ENCODE assay signal across 18 cellular contexts in the genomic region with DNA sequence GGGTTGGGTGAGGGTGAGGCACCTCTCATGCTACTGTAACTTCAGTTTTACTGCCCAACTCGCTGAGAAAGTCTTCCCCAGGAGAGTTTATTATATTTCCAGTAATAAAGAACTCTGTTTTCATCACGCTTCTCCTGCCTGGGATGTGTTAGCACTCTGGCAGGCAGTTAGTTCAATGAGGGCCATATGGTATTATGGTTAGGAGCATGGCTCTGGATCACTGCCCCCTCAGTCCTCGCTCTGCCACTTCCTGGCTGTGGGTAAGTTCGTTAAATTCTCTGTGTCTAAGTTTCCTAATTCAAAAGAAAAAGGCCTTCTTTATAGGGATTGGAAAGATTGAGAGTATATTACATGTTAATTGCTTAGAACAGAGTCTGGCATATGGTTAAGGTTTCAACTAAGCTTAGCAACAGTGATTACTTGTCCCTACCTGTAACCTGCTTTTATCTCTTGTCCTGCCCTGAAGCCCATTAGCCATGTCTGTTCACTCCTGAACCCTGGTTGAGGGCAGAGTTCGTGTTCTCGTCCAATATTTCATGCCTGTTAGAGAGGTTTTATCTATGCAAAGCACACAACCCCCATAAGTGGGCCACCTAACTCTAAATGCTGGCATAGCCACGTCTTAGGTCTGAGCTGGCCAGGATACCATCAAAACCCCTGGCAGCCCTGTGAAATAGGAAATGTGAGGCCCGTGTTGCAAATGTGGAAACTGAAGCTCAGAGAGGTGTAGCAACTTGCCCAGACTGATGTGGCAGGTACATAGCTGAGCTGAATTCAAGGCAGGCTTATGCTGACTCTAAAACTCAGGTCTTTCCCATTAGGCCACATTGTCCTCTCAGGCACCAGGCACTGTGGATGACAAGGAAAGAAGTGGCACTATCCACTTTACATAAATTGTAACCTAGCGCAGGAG.
DNase-seq lines count a peak whose midpoint lies in the region; ATAC-seq and TF ChIP-seq lines count a peak whose summit lies in the region.
"Had no signal": no experiment of that assay in that cellular context is flagged by ENCODE, and none has a peak within 500 bp of the region (broad histone marks: within the 10 kb centered on the region; RNA-seq: fewer than 3 reads in every experiment).

No MANE protein-coding gene starts in this region.

- peaks cover 17 to 59% (median 42%) of the 10 kb centered on the region in 11 experiments; a peak in 21 of 22 replicates for H3K9me3 ChIP-seq in BLaER1 treated with 17β-estradiol and CSF1 and Interleukin-3, amounts not matched to agents 10 nM and 100 nM (replicated peaks in 1 of 11)
- H3K9me3 ChIP-seq in OCI-LY3 (ENCODE audit: insufficient read depth, low read length) = no peaks in the 10 kb centered on the region
- H3K9me3 ChIP-seq: prostate gland had no signal

- peak overlapping the region; percentile 15 to 99 (median 96); a peak in 20 of 22 replicates for H3K27ac ChIP-seq in BLaER1 treated with 17β-estradiol and CSF1 and Interleukin-3, amounts not matched to agents 10 nM and 100 nM
- H3K27ac ChIP-seq in HL-60 (replicated peaks) (peak overlapping the region; percentile 80), OCI-LY3 (ENCODE audit: low read length) (no peak overlapping the region)
- H3K27ac ChIP-seq: brain microvascular endothelial cell, dorsolateral prefrontal cortex, KMS-11, left ventricle myocardium inferior, prostate gland, VCaP had no signal

- H3K4me2 ChIP-seq in BLaER1 treated with 17β-estradiol and CSF1 and Interleukin-3, amounts not matched to agents 10 nM and 100 nM = peak overlapping the region; percentile 47 to 83 (median 63)
- no peak overlapping the region for H3K4me2 ChIP-seq in OCI-LY3 (ENCODE audit: low read length)
- H3K4me2 ChIP-seq: KMS-11 had no signal

- H3K27me3 ChIP-seq in BLaER1 treated with 17β-estradiol and CSF1 and Interleukin-3, amounts not matched to agents 10 nM and 100 nM = no peaks in the 10 kb centered on the region
- H3K27me3 ChIP-seq in HL-60 (ENCODE audit: insufficient read depth, poor library complexity, severe bottlenecking) = no peaks in the 10 kb centered on the region
- no peaks in the 10 kb centered on the region for H3K27me3 ChIP-seq in OCI-LY3 (ENCODE audit: low read depth, low read length)
- H3K27me3 ChIP-seq: brain microvascular endothelial cell, dorsolateral prefrontal cortex had no signal

- peak overlapping the region in 1 of 10 experiments; percentile 8; a peak in 1 of 20 replicates for H3K4me3 ChIP-seq in BLaER1 treated with 17β-estradiol and CSF1 and Interleukin-3, amounts not matched to agents 10 nM and 100 nM
- no peak overlapping the region for H3K4me3 ChIP-seq in HL-60 (replicated peaks; ENCODE audit: insufficient read depth, low read length)
- H3K4me3 ChIP-seq in OCI-LY3 (ENCODE audit: low read length) = no peak overlapping the region
- H3K4me3 ChIP-seq: dorsolateral prefrontal cortex, left ventricle myocardium inferior, prostate gland had no signal

- no peaks in the 10 kb centered on the region for H4K20me1 ChIP-seq in BLaER1 treated with 17β-estradiol and CSF1 and Interleukin-3, amounts not matched to agents 10 nM and 100 nM
- no peaks in the 10 kb centered on the region for H4K20me1 ChIP-seq in OCI-LY3 (ENCODE audit: insufficient read depth, low read length)

- peak; percentile 72 for ATAC-seq in memory B cell (ENCODE audit: low read depth)
- ATAC-seq in GM21447 (IDR thresholded peaks at IDR 0.05; ENCODE audit: unreplicated experiment) = no peak
- ATAC-seq in left cardiac atrium = no peak
- ATAC-seq: activated CD8-positive, alpha-beta memory T cell treated with anti-CD3 and anti-CD28 coated beads, Interleukin-2, amount 10 ng/mL, durations not matched to agents 7 days and 5 days had no signal

- peaks cover 0 to 11% (median 0%) of the 10 kb centered on the region in 11 experiments; a peak in 2 of 22 replicates for H3K36me3 ChIP-seq in BLaER1 treated with 17β-estradiol and CSF1 and Interleukin-3, amounts not matched to agents 10 nM and 100 nM
- no peaks in the 10 kb centered on the region for H3K36me3 ChIP-seq in OCI-LY3 (replicated peaks; ENCODE audit: low read depth, low read length)
- H3K36me3 ChIP-seq: brain microvascular endothelial cell, left ventricle myocardium inferior, prostate gland had no signal

- peaks cover 3% of the 10 kb centered on the region for H3K9me3 Mint-ChIP-seq in memory B cell

- DNase-seq in HL-60 (ENCODE audit: low read depth in 1 of 2, low spot score in 1 of 2) = peak in 1 of 2 experiments; percentile 83
- DNase-seq in memory B cell (ENCODE audit: low spot score in 2 of 2) = no peak
- no peak for DNase-seq in SKM-1 (lab: John Stamatoyannopoulos, UW; ENCODE audit: unreplicated experiment)
- no peak for DNase-seq in left cardiac atrium
- DNase-seq in DMS53 (lab: John Stamatoyannopoulos, UW) = no peak
- DNase-seq: activated CD8-positive, alpha-beta memory T cell treated with anti-CD3 and anti-CD28 coated beads, Interleukin-2, amount 10 ng/mL, durations not matched to agents 7 days and 5 days; activated naive CD4-positive, alpha-beta T cell treated with anti-CD3 and anti-CD28 coated beads for 36 hours; brain microvascular endothelial cell; left ventricle myocardium inferior; NCI-H2029; NCI-H69 had no signal

- H3K36me3 Mint-ChIP-seq in memory B cell = no peaks in the 10 kb centered on the region

- peaks cover 18 to 69% (median 57%) of the 10 kb centered on the region in 10 experiments for H3K4me1 ChIP-seq in BLaER1 treated with 17β-estradiol and CSF1 and Interleukin-3, amounts not matched to agents 10 nM and 100 nM
- H3K4me1 ChIP-seq in OCI-LY3 (ENCODE audit: low read length) = peaks cover 15% of the 10 kb centered on the region; the same call in 1 of the 2 replicates
- H3K4me1 ChIP-seq: left ventricle myocardium inferior, prostate gland had no signal

- TF ChIP-seq CTCF in HL-60 (IDR thresholded peaks at IDR 0.05; ENCODE audit: insufficient read depth, low read length) (no peak), OCI-LY3 (IDR thresholded peaks at IDR 0.05; ENCODE audit: low read depth, low read length) (no peak)

- H3K79me2 ChIP-seq in OCI-LY3 (ENCODE audit: low read length) = no peaks in the 10 kb centered on the region

- intact Hi-C loops in left cardiac atrium (cut with DNase I) = no loop called here

- H3K9ac ChIP-seq in BLaER1 treated with 17β-estradiol and CSF1 and Interleukin-3, amounts not matched to agents 10 nM and 100 nM = peak overlapping the region in 10 of 11 experiments; percentile 9 to 82 (median 75); a peak in 17 of 22 replicates
- no peak overlapping the region for H3K9ac ChIP-seq in OCI-LY3 (ENCODE audit: low read length)
- H3K9ac ChIP-seq: KMS-11 had no signal

- peaks cover 9% of the 10 kb centered on the region for H3K4me1 Mint-ChIP-seq in memory B cell

- H3K27me3 Mint-ChIP-seq in memory B cell = no peaks in the 10 kb centered on the region
- H3K27me3 Mint-ChIP-seq: activated CD8-positive, alpha-beta memory T cell treated with anti-CD3 and anti-CD28 coated beads, Interleukin-2, amount 10 ng/mL, durations not matched to agents 7 days and 5 days had no signal

- no peak overlapping the region for H3K4me3 Mint-ChIP-seq in memory B cell
- H3K4me3 Mint-ChIP-seq: activated CD8-positive, alpha-beta memory T cell treated with anti-CD3 and anti-CD28 coated beads, Interleukin-2, amount 10 ng/mL, durations not matched to agents 7 days and 5 days; activated naive CD4-positive, alpha-beta T cell treated with anti-CD3 and anti-CD28 coated beads for 36 hours had no signal

- no peak overlapping the region for H3K27ac Mint-ChIP-seq in memory B cell
- H3K27ac Mint-ChIP-seq: activated CD8-positive, alpha-beta memory T cell treated with anti-CD3 and anti-CD28 coated beads, Interleukin-2, amount 10 ng/mL, durations not matched to agents 7 days and 5 days; activated naive CD4-positive, alpha-beta T cell treated with anti-CD3 and anti-CD28 coated beads for 36 hours had no signal

- 0 out of 2 replicates have a peak overlapping the region, but pooled peaks have one; percentile 21 for H2AFZ ChIP-seq in OCI-LY3 (ENCODE audit: low read depth, low read length)
